8 cellular contexts compared by ENCODE assay signal in genomic region chr19:49084206-49085019, GRCh38. TPM values are rescaled to one million over a fixed set of nuclear protein-coding genes. Genes with fewer than 3 reads are reported as not detected.
DNase-seq lines count a peak whose midpoint lies in the region; FAIRE-seq and TF ChIP-seq lines count a peak whose summit lies in the region.

No MANE protein-coding gene starts in this region.

- H3K27ac ChIP-seq in AG04450 (ENCODE audit: low read depth, low read length): peak overlapping the region; percentile 52
- peak overlapping the region; percentile 96 for H3K27ac ChIP-seq in muscle layer of colon (ENCODE audit: low read depth, low read length)

- H3K4me1 ChIP-seq in muscle layer of colon (ENCODE audit: insufficient read depth, low read length): peaks cover 22% of the 10 kb centered on the region

- H3K4me3 ChIP-seq in AG04450 (ENCODE audit: low read depth, low read length): peak overlapping the region; percentile 53
- peak overlapping the region; percentile 79 for H3K4me3 ChIP-seq in bronchial epithelial cell (ENCODE audit: low read depth, low read length)
- peak overlapping the region; percentile 42 to 86 for H3K4me3 ChIP-seq in muscle layer of colon (ENCODE audit: low read depth in 1 of 2, low read length in 2 of 2)

- TF ChIP-seq CTCF in AG04450 (IDR thresholded peaks at IDR 0.05; ENCODE audit: low read depth, low read length) (no peak), bronchial epithelial cell (IDR thresholded peaks at IDR 0.05; ENCODE audit: insufficient read depth, low read length, severe bottlenecking) (no peak)

- H3K27ac Mint-ChIP-seq in IgD-negative memory B cell: peak overlapping the region; percentile 91 to 98 (median 97)

- POLR2A ChIA-PET in AG04450 (lab: Yijun Ruan, JAX): no interaction called here

- no peaks in the 10 kb centered on the region for H3K9me3 Mint-ChIP-seq in IgD-negative memory B cell

- no peak for DNase-seq in AG04450 (ENCODE audit: low read depth, low spot score)
- no peak for DNase-seq in bronchial epithelial cell (ENCODE audit: low read depth)
- DNase-seq in NCI-H2081 treated with DMSO at 0.1 percent for 48 hours (lab: John Stamatoyannopoulos, UW): no peak
- DNase-seq in NCI-H128 (lab: John Stamatoyannopoulos, UW; ENCODE audit: unreplicated experiment): no peak
- DNase-seq in NCI-H345 (lab: John Stamatoyannopoulos, UW): no peak
- no peak for DNase-seq in cortex of kidney (lab: John Stamatoyannopoulos, UW)

- H3K9me3 ChIP-seq in AG04450 (ENCODE audit: control insufficient read depth, insufficient read depth, low read length) (peaks cover 3% of the 10 kb centered on the region; the same call in 1 of the 2 replicates), muscle layer of colon (ENCODE audit: low read length) (no peaks in the 10 kb centered on the region)

- peaks cover 18 to 26% (median 19%) of the 10 kb centered on the region in 3 donors for H3K4me1 Mint-ChIP-seq in IgD-negative memory B cell

- H3K4me3 Mint-ChIP-seq in IgD-negative memory B cell: peak overlapping the region; percentile 88 to 98 (median 94)

- no peak for FAIRE-seq in bronchial epithelial cell (lab: Jason Lieb, UNC)

- H3K27me3 Mint-ChIP-seq in IgD-negative memory B cell: no peaks in the 10 kb centered on the region

- H3K27me3 ChIP-seq in AG04450 (ENCODE audit: control insufficient read depth, insufficient read depth, low read length) (no peaks in the 10 kb centered on the region), bronchial epithelial cell (ENCODE audit: control insufficient read depth, insufficient read depth, low read length) (no peaks in the 10 kb centered on the region), muscle layer of colon (ENCODE audit: control insufficient read depth in 1 of 2, insufficient read depth in 2 of 2, low read length in 2 of 2) (no peaks in the 10 kb centered on the region)

- no peaks in the 10 kb centered on the region for H3K36me3 Mint-ChIP-seq in IgD-negative memory B cell

- CTCF ChIA-PET in AG04450 (lab: Charles Lee): interaction anchor here (0.7 to 1.2 kb wide), 2 partner anchors 30 to 283 kb away, joined by 5 to 6 read pairs; partner anchors contain the start of gene LIN7B

- peaks cover 3% of the 10 kb centered on the region for H3K36me3 ChIP-seq in bronchial epithelial cell (ENCODE audit: control insufficient read depth, insufficient read depth, low read length)
- peaks cover 18% of the 10 kb centered on the region for H3K36me3 ChIP-seq in muscle layer of colon (ENCODE audit: insufficient read depth, low read length)

- no peak overlapping the region for H3K9ac ChIP-seq in muscle layer of colon (ENCODE audit: low read length)

RNA-seq across cellular contexts. Expression of gene SNRNP70, which starts 0.8 kb away (rescaled TPM):
- polyA plus RNA-seq in AG04450 (2011; rRNA removed) (117 and 149 TPM in 2 replicates), IgD-negative memory B cell (67.0 TPM)
- polyA minus RNA-seq in AG04450 (2011; rRNA and poly(A)+ RNA removed): 48.9 and 53.2 TPM in 2 replicates
- total RNA-seq in bronchial epithelial cell: 74.5 and 126 TPM in 2 replicates

RNA-seq across cellular contexts. Expression of gene KCNA7, which starts 11.9 kb away (rescaled TPM):
- polyA plus RNA-seq in AG04450 (2011; rRNA removed): not detected in 2 replicates
- polyA minus RNA-seq in AG04450 (2011; rRNA and poly(A)+ RNA removed): not detected in 2 replicates
- not detected for polyA plus RNA-seq in IgD-negative memory B cell
- not detected in 2 replicates for total RNA-seq in bronchial epithelial cell

RNA-seq across cellular contexts. Expression of gene NTF4, which starts 19.8 kb away (rescaled TPM):
- 0.09 and 0.30 TPM in 2 replicates for polyA plus RNA-seq in AG04450 (2011; rRNA removed)
- polyA minus RNA-seq in AG04450 (2011; rRNA and poly(A)+ RNA removed): not detected in 2 replicates
- not detected for polyA plus RNA-seq in IgD-negative memory B cell
- total RNA-seq in bronchial epithelial cell: 3.2 and 9.9 TPM in 2 replicates

RNA-seq across cellular contexts. Expression of gene CGB7, which starts 26.9 kb away (rescaled TPM):
- polyA plus RNA-seq in AG04450 (2011; rRNA removed): 0.42 and 0.87 TPM in 2 replicates
- 0.30 and 0.37 TPM in 2 replicates for polyA minus RNA-seq in AG04450 (2011; rRNA and poly(A)+ RNA removed)
- polyA plus RNA-seq in IgD-negative memory B cell: not detected
- total RNA-seq in bronchial epithelial cell: 1.1 and 1.2 TPM in 2 replicates

RNA-seq across cellular contexts. Expression of gene LIN7B, which starts 29.8 kb away (rescaled TPM):
- 4.2 and 4.9 TPM in 2 replicates for polyA plus RNA-seq in AG04450 (2011; rRNA removed)
- 1.8 and 2.0 TPM in 2 replicates for polyA minus RNA-seq in AG04450 (2011; rRNA and poly(A)+ RNA removed)
- 8.3 TPM for polyA plus RNA-seq in IgD-negative memory B cell
- 3.2 and 6.5 TPM in 2 replicates for total RNA-seq in bronchial epithelial cell
